16 cellular contexts compared by ENCODE assay signal in the genomic region with DNA sequence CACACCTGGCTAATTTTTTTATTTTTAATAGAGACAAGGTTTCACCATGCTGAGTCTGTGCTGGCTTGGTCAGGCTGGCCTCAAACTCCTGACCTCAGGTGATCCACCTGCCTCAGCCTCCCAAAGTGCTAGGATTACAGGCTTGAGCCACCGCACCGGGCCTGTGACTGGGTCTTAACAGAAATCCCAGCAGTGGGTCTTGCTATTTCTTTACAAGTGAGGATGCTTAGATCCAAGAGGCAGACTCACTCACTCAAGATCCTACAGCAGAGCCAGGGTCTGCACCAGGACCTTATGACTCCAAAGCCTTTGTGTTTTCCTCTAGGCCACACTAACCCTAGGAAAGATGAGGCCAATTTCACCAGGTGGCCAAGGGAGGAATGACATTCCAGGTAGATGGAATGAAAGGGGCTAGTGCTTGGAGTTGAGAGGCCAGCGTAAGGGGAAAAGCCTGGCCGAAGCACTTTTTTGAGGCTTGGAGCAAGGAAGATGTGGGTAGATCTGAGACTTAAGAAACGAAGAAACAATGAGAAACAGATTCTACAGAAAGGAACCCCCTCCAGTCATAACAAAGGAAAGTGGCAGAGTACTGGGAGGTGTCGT. TPM values are rescaled to one million over a fixed set of nuclear protein-coding genes. Genes with fewer than 3 reads are reported as not detected.
DNase-seq lines count a peak whose midpoint lies in the region; ATAC-seq, FAIRE-seq and TF ChIP-seq lines count a peak whose summit lies in the region.
"Had no signal": no experiment of that assay in that cellular context is flagged by ENCODE, and none has a peak within 500 bp of the region (broad histone marks: within the 10 kb centered on the region; RNA-seq: fewer than 3 reads in every experiment).

No MANE protein-coding gene starts in this region.

- no peaks in the 10 kb centered on the region for H4K20me1 ChIP-seq in astrocyte (ENCODE audit: insufficient read depth, low read length)

- in situ Hi-C loops in GM13977 (cut with MboI; ENCODE audit: low pct_unique_long_range_greater_than_20kb, low sequenced_read_pairs, unreplicated experiment): no loop called here

- peak overlapping the region; percentile 72 for H3K27ac Mint-ChIP-seq in astrocyte (ENCODE audit: unreplicated experiment)
- H3K27ac Mint-ChIP-seq: nephron progenitor cell had no signal

- H3K79me2 ChIP-seq in astrocyte (ENCODE audit: insufficient read depth, low read length): no peaks in the 10 kb centered on the region

- ATAC-seq in GM18502 (IDR thresholded peaks at IDR 0.05; ENCODE audit: poor library complexity, unreplicated experiment) (no peak), HG03378 (IDR thresholded peaks at IDR 0.05; ENCODE audit: unreplicated experiment) (no peak)
- ATAC-seq: left colon had no signal

- intact Hi-C loops in posterior vena cava (cut with DNase I): no loop called here

- no peak overlapping the region for H2AFZ ChIP-seq in astrocyte (ENCODE audit: low read depth, low read length)

- no peaks in the 10 kb centered on the region for H3K36me3 Mint-ChIP-seq in astrocyte (ENCODE audit: low read depth, unreplicated experiment)

- H3K9me3 ChIP-seq in astrocyte (ENCODE audit: insufficient read depth, low read depth, low read length): no peaks in the 10 kb centered on the region

- no peak for TF ChIP-seq CTCF in GM13977 (IDR thresholded peaks at IDR 0.05; ENCODE audit: extremely low read depth, insufficient read depth, missing control alignments)
- TF ChIP-seq CTCF in astrocyte (IDR thresholded peaks at IDR 0.05; ENCODE audit: insufficient read depth, low read depth, low read length): no peak

- peaks cover 37% of the 10 kb centered on the region for H3K27me3 Mint-ChIP-seq in astrocyte (ENCODE audit: low read depth, unreplicated experiment)

- H3K27me3 ChIP-seq in astrocyte (ENCODE audit: insufficient read depth, low read length): no peaks in the 10 kb centered on the region

- FAIRE-seq in astrocyte (lab: Jason Lieb, UNC): no peak
- FAIRE-seq: H54, RCC 7860 had no signal

- no peaks in the 10 kb centered on the region for H3K9me3 Mint-ChIP-seq in astrocyte (ENCODE audit: unreplicated experiment)
- H3K9me3 Mint-ChIP-seq: nephron progenitor cell had no signal

- no peaks in the 10 kb centered on the region for H3K36me3 ChIP-seq in astrocyte (ENCODE audit: insufficient read depth, low read length)

- peak; percentile 9 for DNase-seq in activated CD4-positive, CD25-positive, alpha-beta regulatory T cell treated with anti-CD3 and anti-CD28 coated beads, Interleukin-2, amount 50 U/mL, for 72 hours
- DNase-seq in activated CD4-positive, CD25-positive, alpha-beta regulatory T cell (lab: John Stamatoyannopoulos, UW): no peak
- DNase-seq in GM13977 (ENCODE audit: low spot score) (peak; percentile 3), astrocyte (ENCODE audit: low read depth) (no peak), posterior vena cava (ENCODE audit: low spot score) (peak; percentile 29), NCI-H82 (lab: John Stamatoyannopoulos, UW) (no peak)
- DNase-seq: anterior cingulate cortex, COR-L47, hippocampal formation, left colon, nephron progenitor cell had no signal

- H3K9ac ChIP-seq in astrocyte (ENCODE audit: low read length): no peak overlapping the region
- H3K9ac ChIP-seq: KMS-11 had no signal

- no peak overlapping the region for H3K4me3 ChIP-seq in astrocyte (ENCODE audit: insufficient read depth, low read depth, low read length)

- H3K4me1 Mint-ChIP-seq in astrocyte (ENCODE audit: low read depth, unreplicated experiment): peaks cover 7% of the 10 kb centered on the region

- no peak overlapping the region for H3K4me3 Mint-ChIP-seq in astrocyte (ENCODE audit: unreplicated experiment)
- H3K4me3 Mint-ChIP-seq: nephron progenitor cell had no signal

- H3K4me2 ChIP-seq in astrocyte (ENCODE audit: low read length): no peak overlapping the region
- H3K4me2 ChIP-seq: KMS-11 had no signal

- H3K27ac ChIP-seq in astrocyte (ENCODE audit: low read depth, low read length): no peak overlapping the region
- H3K27ac ChIP-seq: KMS-11 had no signal

- no peaks in the 10 kb centered on the region for H3K4me1 ChIP-seq in astrocyte (ENCODE audit: insufficient read depth, low read length)

RNA-seq across cellular contexts. Expression of a gene that starts 5.7 kb away (rescaled TPM):
- total RNA-seq in astrocyte (0.77 and 1.9 TPM in 2 replicates), posterior vena cava (10 to 100 TPM; 30.7 to 37.6 TPM)

RNA-seq across cellular contexts. Expression of a gene that starts 6.4 kb away (rescaled TPM):
- total RNA-seq in astrocyte (23.1 and 23.7 TPM in 2 replicates), posterior vena cava (10 to 100 TPM; 88.6 to 96.3 TPM)

Comparison
In these comparisons a context has a peak if more than half of its experiments do, and no peak if none do; other contexts are left out.
1. DNase-seq: peak in activated CD4-positive, CD25-positive, alpha-beta regulatory T cell treated with anti-CD3 and anti-CD28 coated beads, Interleukin-2, amount 50 U/mL, for 72 hours (single experiment), GM13977 (single experiment) and posterior vena cava (single experiment); none in activated CD4-positive, CD25-positive, alpha-beta regulatory T cell (0 of 4), astrocyte (single experiment) and NCI-H82 (single experiment).
2. RNA of a gene that starts 5.7 kb away (total RNA-seq): 30.7 to 37.6 TPM in posterior vena cava; 0.77 to 1.9 TPM in astrocyte; every median in the first group is over 10 times any median in the second.